Comparison of ENCODE assay signal across 17 cellular contexts in the genomic region with DNA sequence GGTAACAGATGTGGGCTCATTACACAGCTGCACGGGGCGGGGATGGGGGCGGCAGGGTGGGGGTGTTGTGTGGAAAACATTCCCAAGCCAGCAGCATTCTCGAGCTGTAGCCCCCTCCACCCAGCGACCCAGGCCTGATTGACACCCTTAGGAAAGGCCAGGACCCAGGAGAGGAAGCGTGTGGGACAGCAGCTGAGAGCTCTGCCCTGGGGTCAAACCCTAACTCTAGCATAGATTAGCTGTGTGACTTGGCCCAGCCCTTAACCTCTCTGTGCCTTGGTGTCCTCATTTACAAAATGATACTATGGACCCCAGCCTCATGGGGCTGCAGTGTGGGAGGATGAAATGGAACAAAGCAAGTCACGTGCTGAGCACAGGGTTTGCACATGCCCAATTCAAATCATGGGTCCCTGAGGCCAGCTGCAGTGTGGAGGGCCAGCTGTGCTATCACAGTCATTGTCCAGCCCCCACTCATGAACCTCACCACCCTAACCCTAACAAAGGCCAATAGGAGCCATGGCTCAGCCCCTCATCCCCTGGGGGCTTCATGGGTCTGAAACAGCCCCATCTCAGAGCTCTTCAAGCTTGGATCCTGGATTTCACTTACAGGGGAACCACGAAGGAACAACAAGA.
DNase-seq lines count a peak whose midpoint lies in the region; ATAC-seq, FAIRE-seq and TF ChIP-seq lines count a peak whose summit lies in the region.
"Had no signal": no experiment of that assay in that cellular context is flagged by ENCODE, and none has a peak within 500 bp of the region (broad histone marks: within the 10 kb centered on the region; RNA-seq: fewer than 3 reads in every experiment).

No MANE protein-coding gene starts in this region.

- intact Hi-C loops in HepG2 (cut with micrococcal nuclease; ENCODE audit: unreplicated experiment), result no loop called here
- intact Hi-C loops in right lobe of liver (cut with DNase I), result no loop called here

- no peak for TF ChIP-seq POLR2A in HepG2 (IDR thresholded peaks at IDR 0.05; ENCODE audit: insufficient read depth in 1 of 2, low read depth in 2 of 2, low read length in 2 of 2)
- TF ChIP-seq POLR2A in right lobe of liver (IDR thresholded peaks at IDR 0.05), result no peak

- ATAC-seq in SK-N-SH treated with all-trans-retinoic acid at 6 μM for 48 hours (no peak), HepG2 (no peak), right lobe of liver (no peak), HG02798 (IDR thresholded peaks at IDR 0.05; ENCODE audit: poor library complexity, unreplicated experiment) (no peak), HG03571 (IDR thresholded peaks at IDR 0.05; ENCODE audit: unreplicated experiment) (no peak)
- ATAC-seq: GM12878 had no signal

- H4K20me1 ChIP-seq in SK-N-SH (ENCODE audit: insufficient read depth) (no peaks in the 10 kb centered on the region), HepG2 (ENCODE audit: insufficient read depth, low read length) (no peaks in the 10 kb centered on the region)
- H4K20me1 ChIP-seq: BLaER1 had no signal

- H3K27ac Mint-ChIP-seq in neural crest cell (ENCODE audit: unreplicated experiment), result peak overlapping the region; percentile 35
- H3K27ac Mint-ChIP-seq in type B pancreatic cell, result no peak overlapping the region

- no peaks in the 10 kb centered on the region for H3K36me3 ChIP-seq in SK-N-SH (replicated peaks in 1 of 2; ENCODE audit: control insufficient read depth in 1 of 2, insufficient read depth in 2 of 2, low read length in 1 of 2)
- no peaks in the 10 kb centered on the region for H3K36me3 ChIP-seq in HepG2 (replicated peaks in 1 of 2; ENCODE audit: control insufficient read depth in 1 of 2, insufficient read depth in 2 of 2, low read length in 2 of 2)
- no peaks in the 10 kb centered on the region for H3K36me3 ChIP-seq in right lobe of liver
- H3K36me3 ChIP-seq: BLaER1 had no signal

- H3K27me3 ChIP-seq in SK-N-SH (ENCODE audit: insufficient read depth), result no peaks in the 10 kb centered on the region
- H3K27me3 ChIP-seq in HepG2 (ENCODE audit: control insufficient read depth in 1 of 2, insufficient read depth in 2 of 2, low read length in 2 of 2), result peaks cover 0 to 4% of the 10 kb centered on the region in 2 experiments; a peak in 1 of 5 replicates
- no peaks in the 10 kb centered on the region for H3K27me3 ChIP-seq in right lobe of liver
- H3K27me3 ChIP-seq: BLaER1 had no signal

- no peak overlapping the region for H2AFZ ChIP-seq in SK-N-SH (ENCODE audit: low read depth)
- H2AFZ ChIP-seq in HepG2 (ENCODE audit: low read length), result no peak overlapping the region
- H2AFZ ChIP-seq: GM23248 had no signal

- no peak overlapping the region for H3K4me2 ChIP-seq in SK-N-SH
- no peak overlapping the region for H3K4me2 ChIP-seq in HepG2 (ENCODE audit: low read depth, low read length)
- H3K4me2 ChIP-seq: BLaER1 had no signal

- CTCF ChIA-PET in SK-N-SH (lab: Yijun Ruan, JAX), result interaction anchor here (0.9 to 2.3 kb wide), 3 partner anchors 10 to 45 kb away, joined by 3 to 12 read pairs (median 3); no protein-coding TSS in a partner anchor
- CTCF ChIA-PET in HepG2 (lab: Yijun Ruan, JAX; ENCODE audit: low intra/inter-chr PET ratio, low total read pairs), result no interaction called here

- POLR2A ChIA-PET in SK-N-SH (lab: Yijun Ruan, JAX), result no interaction called here
- POLR2A ChIA-PET in HepG2 (lab: Yijun Ruan, JAX), result no interaction called here

- BruUV-seq in HepG2 (replicated peaks; lab: Mats Ljungman, UMichigan), result no TSS peak

- WGBS in SK-N-SH (ENCODE audit: low lambda C conversion rate), result 27% methylated on average over 7 of the region's 8 CpGs
- WGBS in HepG2 (ENCODE audit: low lambda C conversion rate), result 14% methylated on average over 8 of the region's 8 CpGs
- 66% methylated on average over 2 of the region's 8 CpGs for WGBS in right lobe of liver (ENCODE audit: insufficient coverage, low coverage, low lambda C conversion rate, missing lambda C conversion rate)

- TF ChIP-seq RAD21 in SK-N-SH (IDR thresholded peaks at IDR 0.05; ENCODE audit: low read length) (no peak), HepG2 (CRISPR knock-in tag; IDR thresholded peaks at IDR 0.05) (no peak)

- H3K79me2 ChIP-seq in SK-N-SH (ENCODE audit: insufficient read depth), result no peaks in the 10 kb centered on the region
- H3K79me2 ChIP-seq in HepG2 (ENCODE audit: insufficient read depth, low read length), result no peaks in the 10 kb centered on the region

- TF ChIP-seq EP300 in SK-N-SH (IDR thresholded peaks at IDR 0.05; ENCODE audit: borderline replicate concordance in 1 of 2, low read depth in 1 of 2, low read length in 1 of 2), result no peak
- TF ChIP-seq EP300 in HepG2 (IDR thresholded peaks at IDR 0.05; ENCODE audit: low read depth in 2 of 2, low read length in 2 of 2), result no peak
- TF ChIP-seq EP300 in HepG2 (CRISPR knock-in tag; IDR thresholded peaks at IDR 0.05; ENCODE audit: borderline replicate concordance), result no peak

- H3K36me3 Mint-ChIP-seq in neural crest cell (ENCODE audit: low read depth) (no peaks in the 10 kb centered on the region), type B pancreatic cell (no peaks in the 10 kb centered on the region)
- H3K36me3 Mint-ChIP-seq: CD14-positive monocyte; CD4-positive, alpha-beta memory T cell had no signal

- peaks cover 9% of the 10 kb centered on the region for H3K4me1 Mint-ChIP-seq in neural crest cell
- no peaks in the 10 kb centered on the region for H3K4me1 Mint-ChIP-seq in type B pancreatic cell (ENCODE audit: unreplicated experiment)
- H3K4me1 Mint-ChIP-seq: CD4-positive, alpha-beta memory T cell had no signal

- H3K9me2 ChIP-seq in SK-N-SH, result no peaks in the 10 kb centered on the region

- DNase-seq in SK-N-SH (peak; percentile 48), HepG2 (ENCODE audit: low spot score) (no peak), right lobe of liver (no peak), neural crest cell (ENCODE audit: low read depth, low spot score) (no peak), type B pancreatic cell (ENCODE audit: extremely low spot score, unreplicated experiment) (peak; percentile 53)
- DNase-seq: 8988T; CD4-positive, alpha-beta memory T cell; DMS53; EL; GM23248; HCEC 1CT had no signal

- no peak overlapping the region for H3K9ac ChIP-seq in SK-N-SH
- no peak overlapping the region for H3K9ac ChIP-seq in HepG2 (ENCODE audit: insufficient read depth, low read depth, low read length)
- H3K9ac ChIP-seq: BLaER1, GM23248 had no signal

- no peaks in the 10 kb centered on the region for H3F3A ChIP-seq in SK-N-SH (replicated peaks; ENCODE audit: insufficient read depth)

- H3K27me3 Mint-ChIP-seq in neural crest cell (ENCODE audit: low read depth) (peaks cover 2% of the 10 kb centered on the region), type B pancreatic cell (peaks cover 31% of the 10 kb centered on the region)

- H3K9me3 Mint-ChIP-seq in neural crest cell (peaks cover 4% of the 10 kb centered on the region), type B pancreatic cell (peaks cover 9% of the 10 kb centered on the region)

- TF ChIP-seq CTCF in SK-N-SH (IDR thresholded peaks at IDR 0.05) (no peak), HepG2 (CRISPR knock-in tag; IDR thresholded peaks at IDR 0.05) (no peak), right lobe of liver (IDR thresholded peaks at IDR 0.05) (no peak), neural crest cell (conservative IDR thresholded peaks at IDR 0.05) (no peak), type B pancreatic cell (conservative IDR thresholded peaks at IDR 0.05) (no peak)

- peaks cover 0 to 22% of the 10 kb centered on the region in 2 experiments; a peak in 2 of 4 replicates for H3K4me1 ChIP-seq in SK-N-SH (ENCODE audit: control insufficient read depth in 1 of 2, insufficient read depth in 2 of 2, low read depth in 1 of 2, low read length in 1 of 2)
- H3K4me1 ChIP-seq in HepG2 (ENCODE audit: insufficient read depth, low read length), result no peaks in the 10 kb centered on the region
- no peaks in the 10 kb centered on the region for H3K4me1 ChIP-seq in right lobe of liver

- H3K4me3 ChIP-seq in SK-N-SH (ENCODE audit: low read depth in 2 of 2, low read length in 1 of 2) (no peak overlapping the region), HepG2 (replicated peaks in 1 of 3; ENCODE audit: insufficient read depth in 1 of 3, low read depth in 2 of 3, low read length in 3 of 3) (no peak overlapping the region), right lobe of liver (no peak overlapping the region)
- H3K4me3 ChIP-seq: BLaER1, GM12878, GM23248 had no signal

- no peak for FAIRE-seq in HepG2 (lab: Jason Lieb, UNC)
- FAIRE-seq: GM12878 had no signal

- H3K4me3 Mint-ChIP-seq in neural crest cell, result no peak overlapping the region
- H3K4me3 Mint-ChIP-seq in type B pancreatic cell, result no peak overlapping the region
- H3K4me3 Mint-ChIP-seq: CD14-positive monocyte; CD4-positive, alpha-beta memory T cell had no signal

- H3K9me3 ChIP-seq in SK-N-SH (no peaks in the 10 kb centered on the region), HepG2 (ENCODE audit: low read length) (no peaks in the 10 kb centered on the region), right lobe of liver (no peaks in the 10 kb centered on the region)
- H3K9me3 ChIP-seq: BLaER1 had no signal

- in situ Hi-C loops in HepG2 (cut with HindIII; ENCODE audit: extremely low pct_ligation_motif_present, low pct_unique_long_range_greater_than_20kb), result no loop called here

- H3K27ac ChIP-seq in SK-N-SH (ENCODE audit: low read depth in 2 of 2, low read length in 1 of 2), result no peak overlapping the region
- H3K27ac ChIP-seq in HepG2 (ENCODE audit: extremely low read length, insufficient read depth, low read length), result no peak overlapping the region
- no peak overlapping the region for H3K27ac ChIP-seq in right lobe of liver
- H3K27ac ChIP-seq: BLaER1, GM23248 had no signal

TF ChIP-seq in SK-N-SH, 30 proteins besides CTCF, POLR2A, EP300 and RAD21 (continues in another document):
- no peak for TF ChIP-seq TAF1 (IDR thresholded peaks at IDR 0.05; ENCODE audit: borderline replicate concordance, low read depth, low read length)
- no peak for TF ChIP-seq SMC3 (IDR thresholded peaks at IDR 0.05; ENCODE audit: low read depth, low read length)
- no peak for TF ChIP-seq FOSL2 (IDR thresholded peaks at IDR 0.05; ENCODE audit: borderline replicate concordance, low read depth)
- TF ChIP-seq RXRA (IDR thresholded peaks at IDR 0.05; ENCODE audit: borderline replicate concordance, low read depth), result no peak
- no peak for TF ChIP-seq JUND (IDR thresholded peaks at IDR 0.05)

Comparison
In these comparisons a context has a peak if more than half of its experiments do, and no peak if none do; other contexts are left out.
1. DNase-seq: peak in SK-N-SH (single experiment) and type B pancreatic cell (single experiment); none in HepG2 (single experiment), right lobe of liver (0 of 3) and neural crest cell (single experiment).